1 cellular context compared by ENCODE assay signal in genomic region chr13:98222081-98222554, GRCh38.
TF ChIP-seq lines count a peak whose summit lies in the region.

No MANE protein-coding gene starts in this region.

TF ChIP-seq in endothelial cell of umbilical vein, 7 proteins besides CTCF, POLR2A, EP300 and RAD21:
- TF ChIP-seq JUN (IDR thresholded peaks at IDR 0.05; ENCODE audit: borderline replicate concordance, insufficient read depth, insufficient read length, low read depth) (no peak), POLR2AphosphoS5 (IDR thresholded peaks at IDR 0.05; ENCODE audit: insufficient read depth, low read depth, low read length) (no peak), MAX (IDR thresholded peaks at IDR 0.05; ENCODE audit: insufficient read depth, insufficient read length) (no peak), EZH2 (IDR thresholded peaks at IDR 0.05; ENCODE audit: borderline replicate concordance, low read depth, low read length, severe bottlenecking) (no peak), GATA2 (IDR thresholded peaks at IDR 0.05; ENCODE audit: insufficient read depth, insufficient read length, low read depth, low read length) (no peak), FOS (IDR thresholded peaks at IDR 0.05; ENCODE audit: borderline replicate concordance, insufficient read depth, low read length) (no peak), MYC (IDR thresholded peaks at IDR 0.05; ENCODE audit: low read depth, low read length) (no peak)
TF ChIP-seq in endothelial cell of umbilical vein: peak in this region for 0.
